Comparison of ENCODE assay signal across 30 cellular contexts in the genomic region with DNA sequence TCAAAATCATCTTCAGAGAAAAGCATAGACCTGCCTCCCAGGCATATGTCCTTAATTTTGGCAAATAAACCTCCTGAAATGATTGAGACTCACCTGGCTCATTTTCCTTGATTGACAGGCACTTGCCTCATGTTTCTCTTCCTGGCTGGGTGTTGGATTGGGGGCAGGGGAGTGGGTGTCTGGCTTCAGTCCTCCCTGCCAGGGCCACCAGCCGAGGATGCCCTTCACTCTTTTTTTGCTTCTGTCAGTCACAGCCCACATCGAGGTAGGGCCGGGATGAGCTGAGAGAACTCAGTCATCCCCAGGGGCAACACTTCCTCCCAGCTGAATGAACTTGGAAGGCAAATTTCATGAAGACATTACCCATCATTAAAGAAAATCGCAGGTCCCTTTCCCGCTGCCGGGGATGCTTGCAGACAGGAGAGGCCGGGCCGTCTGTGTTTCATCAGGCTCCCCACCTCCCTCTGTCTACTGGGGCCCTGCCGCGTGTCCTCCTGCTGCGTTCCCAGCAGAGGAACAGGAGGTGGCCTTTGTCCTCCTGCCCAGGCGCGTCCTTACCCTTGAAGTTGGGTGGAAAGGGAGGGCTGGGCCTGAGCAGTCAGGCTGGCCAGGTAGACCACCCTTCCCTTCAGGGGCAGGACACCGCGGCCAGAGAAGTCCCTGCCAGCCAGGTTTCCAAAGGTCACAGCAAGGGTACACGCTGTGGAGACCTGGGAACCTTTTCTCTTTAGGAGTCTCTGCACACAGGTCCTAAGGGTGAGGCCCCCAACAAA. TPM values are rescaled to one million over a fixed set of nuclear protein-coding genes. Genes with fewer than 3 reads are reported as not detected.
DNase-seq lines count a peak whose midpoint lies in the region; ATAC-seq and TF ChIP-seq lines count a peak whose summit lies in the region.
"Had no signal": no experiment of that assay in that cellular context is flagged by ENCODE, and none has a peak within 500 bp of the region (broad histone marks: within the 10 kb centered on the region; RNA-seq: fewer than 3 reads in every experiment).

No MANE protein-coding gene starts in this region.

- ATAC-seq in WTC11: no peak
- ATAC-seq in HG02571 (IDR thresholded peaks at IDR 0.05; ENCODE audit: unreplicated experiment): no peak
- ATAC-seq: activated CD4-positive, alpha-beta T cell treated with anti-CD3 and anti-CD28 coated beads for 36 hours; effector memory CD8-positive, alpha-beta T cell; heart left ventricle; left cardiac atrium had no signal

- TF ChIP-seq CTCF in WTC11 (IDR thresholded peaks at IDR 0.05): no peak
- TF ChIP-seq CTCF in neural crest cell (conservative IDR thresholded peaks at IDR 0.05): no peak

- POLR2A ChIA-PET in WTC11 (lab: Charles Lee): no interaction called here

- intact Hi-C loops in posterior vena cava (cut with DNase I): no loop called here

- CTCF ChIA-PET in WTC11 (lab: Charles Lee): interaction anchor here (0.7 to 1.1 kb wide), 3 partner anchors 28 to 337 kb away, joined by 3 to 4 read pairs (median 3); no protein-coding TSS in a partner anchor

- H3K4me3 Mint-ChIP-seq in WTC11 (no peak overlapping the region), neural crest cell (no peak overlapping the region)
- H3K4me3 Mint-ChIP-seq: activated CD4-positive, alpha-beta T cell treated with anti-CD3 and anti-CD28 coated beads for 36 hours; CD14-positive monocyte; effector memory CD8-positive, alpha-beta T cell had no signal

- peaks cover 15% of the 10 kb centered on the region for H3K4me1 Mint-ChIP-seq in WTC11
- H3K4me1 Mint-ChIP-seq in neural crest cell: peaks cover 8% of the 10 kb centered on the region

- no peaks in the 10 kb centered on the region for H3K27me3 Mint-ChIP-seq in WTC11 (ENCODE audit: low read depth)
- H3K27me3 Mint-ChIP-seq in neural crest cell (ENCODE audit: low read depth): peaks cover 11% of the 10 kb centered on the region
- H3K27me3 Mint-ChIP-seq: activated CD4-positive, alpha-beta T cell treated with anti-CD3 and anti-CD28 coated beads for 36 hours had no signal

- no peaks in the 10 kb centered on the region for H3K36me3 Mint-ChIP-seq in WTC11
- no peaks in the 10 kb centered on the region for H3K36me3 Mint-ChIP-seq in neural crest cell (ENCODE audit: low read depth)

- DNase-seq in COR-L47 (lab: John Stamatoyannopoulos, UW) (peak; percentile 14), NCI-H1417 (lab: John Stamatoyannopoulos, UW) (peak in 2 of 3 experiments; percentile 79 to 86), WTC11 (ENCODE audit: low spot score) (no peak), neural crest cell (ENCODE audit: low read depth, low spot score) (no peak), posterior vena cava (ENCODE audit: low spot score) (no peak), NCI-H524 treated with DMSO at 0.1 percent for 48 hours (lab: John Stamatoyannopoulos, UW) (no peak), SW 1271 (lab: John Stamatoyannopoulos, UW) (no peak)
- DNase-seq: activated CD4-positive, alpha-beta T cell treated with anti-CD3 and anti-CD28 coated beads for 36 hours; activated CD8-positive, alpha-beta memory T cell treated with anti-CD3 and anti-CD28 coated beads for 24 hours; activated gamma-delta T cell; activated T-cell treated with anti-CD3 and anti-CD28 coated beads, Interleukin-2, amount 50 U/mL, for 1 hour; adrenal gland; brain microvascular endothelial cell; effector memory CD8-positive, alpha-beta T cell; foreskin fibroblast; GOT3; left cardiac atrium; NCI-H1092; NCI-H2081; NCI-H510A treated with DMSO at 0.1 percent for 48 hours; occipital lobe; SJCRH30; stimulated activated CD4-positive, alpha-beta T cell treated with anti-CD3 and anti-CD28 coated beads, Interleukin-4, amount 100 ng/mL, for 4 hours; stimulated activated naive CD4-positive, alpha-beta T cell treated with Interleukin-2 at 50 U/mL for 16 hours; T-helper 1 cell; testis had no signal

- H3K27ac Mint-ChIP-seq in WTC11: no peak overlapping the region
- H3K27ac Mint-ChIP-seq in neural crest cell (ENCODE audit: unreplicated experiment): peak overlapping the region; percentile 19
- H3K27ac Mint-ChIP-seq: activated CD4-positive, alpha-beta T cell treated with anti-CD3 and anti-CD28 coated beads for 36 hours had no signal

- H3K9me3 Mint-ChIP-seq in WTC11 (peaks cover 3% of the 10 kb centered on the region), neural crest cell (no peaks in the 10 kb centered on the region)
- H3K9me3 Mint-ChIP-seq: effector memory CD8-positive, alpha-beta T cell had no signal

TF ChIP-seq in WTC11, 78 proteins besides CTCF, POLR2A, EP300 and RAD21:
- TF ChIP-seq, protein P1, sequence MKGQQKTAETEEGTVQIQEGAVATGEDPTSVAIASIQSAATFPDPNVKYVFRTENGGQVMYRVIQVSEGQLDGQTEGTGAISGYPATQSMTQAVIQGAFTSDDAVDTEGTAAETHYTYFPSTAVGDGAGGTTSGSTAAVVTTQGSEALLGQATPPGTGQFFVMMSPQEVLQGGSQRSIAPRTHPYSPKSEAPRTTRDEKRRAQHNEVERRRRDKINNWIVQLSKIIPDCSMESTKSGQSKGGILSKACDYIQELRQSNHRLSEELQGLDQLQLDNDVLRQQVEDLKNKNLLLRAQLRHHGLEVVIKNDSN (CRISPR knock-in tag; IDR thresholded peaks at IDR 0.05): no peak
- TF ChIP-seq GABPB1 (CRISPR knock-in tag; IDR thresholded peaks at IDR 0.05) (peak; percentile 85), ZNF423 (CRISPR knock-in tag; IDR thresholded peaks at IDR 0.05) (peak; percentile 78)
- TF ChIP-seq, protein P2, sequence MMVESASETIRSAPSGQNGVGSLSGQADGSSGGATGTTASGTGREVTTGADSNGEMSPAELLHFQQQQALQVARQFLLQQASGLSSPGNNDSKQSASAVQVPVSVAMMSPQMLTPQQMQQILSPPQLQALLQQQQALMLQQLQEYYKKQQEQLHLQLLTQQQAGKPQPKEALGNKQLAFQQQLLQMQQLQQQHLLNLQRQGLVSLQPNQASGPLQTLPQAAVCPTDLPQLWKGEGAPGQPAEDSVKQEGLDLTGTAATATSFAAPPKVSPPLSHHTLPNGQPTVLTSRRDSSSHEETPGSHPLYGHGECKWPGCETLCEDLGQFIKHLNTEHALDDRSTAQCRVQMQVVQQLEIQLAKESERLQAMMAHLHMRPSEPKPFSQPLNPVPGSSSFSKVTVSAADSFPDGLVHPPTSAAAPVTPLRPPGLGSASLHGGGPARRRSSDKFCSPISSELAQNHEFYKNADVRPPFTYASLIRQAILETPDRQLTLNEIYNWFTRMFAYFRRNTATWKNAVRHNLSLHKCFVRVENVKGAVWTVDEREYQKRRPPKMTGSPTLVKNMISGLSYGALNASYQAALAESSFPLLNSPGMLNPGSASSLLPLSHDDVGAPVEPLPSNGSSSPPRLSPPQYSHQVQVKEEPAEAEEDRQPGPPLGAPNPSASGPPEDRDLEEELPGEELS (CRISPR knock-in tag; IDR thresholded peaks at IDR 0.05): no peak
- TF ChIP-seq, protein P3, sequence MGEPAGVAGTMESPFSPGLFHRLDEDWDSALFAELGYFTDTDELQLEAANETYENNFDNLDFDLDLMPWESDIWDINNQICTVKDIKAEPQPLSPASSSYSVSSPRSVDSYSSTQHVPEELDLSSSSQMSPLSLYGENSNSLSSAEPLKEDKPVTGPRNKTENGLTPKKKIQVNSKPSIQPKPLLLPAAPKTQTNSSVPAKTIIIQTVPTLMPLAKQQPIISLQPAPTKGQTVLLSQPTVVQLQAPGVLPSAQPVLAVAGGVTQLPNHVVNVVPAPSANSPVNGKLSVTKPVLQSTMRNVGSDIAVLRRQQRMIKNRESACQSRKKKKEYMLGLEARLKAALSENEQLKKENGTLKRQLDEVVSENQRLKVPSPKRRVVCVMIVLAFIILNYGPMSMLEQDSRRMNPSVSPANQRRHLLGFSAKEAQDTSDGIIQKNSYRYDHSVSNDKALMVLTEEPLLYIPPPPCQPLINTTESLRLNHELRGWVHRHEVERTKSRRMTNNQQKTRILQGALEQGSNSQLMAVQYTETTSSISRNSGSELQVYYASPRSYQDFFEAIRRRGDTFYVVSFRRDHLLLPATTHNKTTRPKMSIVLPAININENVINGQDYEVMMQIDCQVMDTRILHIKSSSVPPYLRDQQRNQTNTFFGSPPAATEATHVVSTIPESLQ (CRISPR knock-in tag; IDR thresholded peaks at IDR 0.05): no peak

RNA-seq across cellular contexts. Expression of a gene that starts 11.2 kb away (rescaled TPM):
- total RNA-seq in WTC11 (2021) (0.73 to 0.94 TPM (median 0.87 TPM) in 3 replicates), neural crest cell (0.09 TPM in 1 of 2 replicates, not detected in the other), posterior vena cava (under 1 TPM in 1 of 2 donors, not detected in 1; 0.10 TPM)
- total RNA-seq: myocyte had no signal

Comparison
In these comparisons a context has a peak if more than half of its experiments do, and no peak if none do; other contexts are left out.
1. DNase-seq: peak in COR-L47 (single experiment) and NCI-H1417 (2 of 3); none in WTC11 (single experiment), neural crest cell (single experiment), posterior vena cava (single experiment), NCI-H524 treated with DMSO at 0.1 percent for 48 hours (single experiment) and SW 1271 (0 of 2).